ENCODE assay signal across 21 cellular contexts in genomic region chr6:157452096-157452495, GRCh38.
"Had no signal": no experiment of that assay in that cellular context is flagged by ENCODE, and none has a peak within 500 bp of the region (broad histone marks: within the 10 kb centered on the region; RNA-seq: fewer than 3 reads in every experiment).

No MANE protein-coding gene starts in this region.

- H3K4me3 Mint-ChIP-seq: immature natural killer cell; mesothelial cell of epicardium; natural killer cell treated with Interleukin-12 subunit alpha and Interleukin-12 subunit beta and Interleukin-15 and Interleukin-18, amount 100 ng/mL, for 72 hours; stimulated activated naive B cell treated with anti-CD40 and anti-IgM and Interleukin-4, amounts not matched to agents 10 μg/mL and 1 μg/mL and 100 μg/mL, for 72 hours; stimulated activated naive CD8-positive, alpha-beta T cell treated with anti-CD3 and anti-CD28 coated beads, Interleukin-15, amount 100 ng/mL, for 72 hours had no signal

- DNase-seq: effector memory CD4-positive, alpha-beta T cell; gastrocnemius medialis; heart right ventricle; immature natural killer cell; kidney; occipital lobe; retina; right lobe of liver; spleen; stimulated activated CD4-positive, alpha-beta T cell treated with anti-CD3 and anti-CD28 coated beads, Interleukin-15, amount 100 ng/mL, for 24 hours; stimulated activated CD4-positive, alpha-beta T cell treated with anti-CD3 and anti-CD28 coated beads, Interleukin-1b, Interleukin-23, amount 100 ng/mL, for 48 hours; stimulated activated CD4-positive, alpha-beta T cell treated with anti-CD3 and anti-CD28 coated beads, Interleukin-4, amount 100 ng/mL, for 24 hours; stimulated activated naive B cell treated with anti-CD40 and anti-IgM and Interleukin-4, amounts not matched to agents 10 μg/mL and 1 μg/mL and 100 μg/mL, for 72 hours; stimulated activated naive CD8-positive, alpha-beta T cell treated with anti-CD3 and anti-CD28 coated beads, Interleukin-15, amount 100 ng/mL, for 72 hours; testis; transverse colon had no signal

- H3K4me1 ChIP-seq: gastrocnemius medialis, right lobe of liver had no signal

- H3K4me3 ChIP-seq: gastrocnemius medialis, heart right ventricle, prostate gland, right lobe of liver, spleen, testis, transverse colon had no signal

- H3K27me3 ChIP-seq: gastrocnemius medialis, heart right ventricle, right lobe of liver, spleen, testis, transverse colon had no signal

- H3K27ac ChIP-seq: gastrocnemius medialis, heart right ventricle, parathyroid adenoma, right lobe of liver, spleen, testis, transverse colon had no signal

- H3K27me3 Mint-ChIP-seq: stimulated activated naive B cell treated with anti-CD40 and anti-IgM and Interleukin-4, amounts not matched to agents 10 μg/mL and 1 μg/mL and 100 μg/mL, for 72 hours had no signal

- H3K36me3 ChIP-seq: gastrocnemius medialis, heart right ventricle, prostate gland, right lobe of liver, spleen, transverse colon had no signal

- ATAC-seq: esophagus mucosa; gastrocnemius medialis; stimulated activated naive B cell treated with anti-CD40 and anti-IgM and Interleukin-4, amounts not matched to agents 10 μg/mL and 1 μg/mL and 100 μg/mL, for 72 hours; stimulated activated naive CD8-positive, alpha-beta T cell treated with anti-CD3 and anti-CD28 coated beads, Interleukin-15, amount 100 ng/mL, for 72 hours had no signal

- H3K9me3 Mint-ChIP-seq: immature natural killer cell; natural killer cell treated with Interleukin-12 subunit alpha and Interleukin-12 subunit beta and Interleukin-15 and Interleukin-18, amount 100 ng/mL, for 72 hours; stimulated activated naive CD8-positive, alpha-beta T cell treated with anti-CD3 and anti-CD28 coated beads, Interleukin-15, amount 100 ng/mL, for 72 hours had no signal

- H3K36me3 Mint-ChIP-seq: natural killer cell treated with Interleukin-12 subunit alpha and Interleukin-12 subunit beta and Interleukin-15 and Interleukin-18, amount 100 ng/mL, for 72 hours had no signal

- H3K27ac Mint-ChIP-seq: immature natural killer cell; mesothelial cell of epicardium; natural killer cell treated with Interleukin-12 subunit alpha and Interleukin-12 subunit beta and Interleukin-15 and Interleukin-18, amount 100 ng/mL, for 72 hours; stimulated activated naive B cell treated with anti-CD40 and anti-IgM and Interleukin-4, amounts not matched to agents 10 μg/mL and 1 μg/mL and 100 μg/mL, for 72 hours had no signal

- H3K9me3 ChIP-seq: gastrocnemius medialis, prostate gland, right lobe of liver, spleen, testis, transverse colon had no signal
